In genomic region chr17:29124135-29124930, GRCh38 we compare ENCODE assay signal across 8 cellular contexts. TPM values are rescaled to one million over a fixed set of nuclear protein-coding genes. Genes with fewer than 3 reads are reported as not detected.
DNase-seq lines count a peak whose midpoint lies in the region; ATAC-seq and TF ChIP-seq lines count a peak whose summit lies in the region.

No MANE protein-coding gene starts in this region.

- H3K4me3 Mint-ChIP-seq in activated naive CD8-positive, alpha-beta T cell treated with anti-CD3 and anti-CD28 coated beads for 36 hours, result no peak overlapping the region

- H3K9me3 ChIP-seq in heart left ventricle, result no peaks in the 10 kb centered on the region

- no peaks in the 10 kb centered on the region for H3K4me1 Mint-ChIP-seq in activated naive CD8-positive, alpha-beta T cell treated with anti-CD3 and anti-CD28 coated beads for 36 hours

- no peak overlapping the region for H3K4me3 ChIP-seq in heart left ventricle

- TF ChIP-seq CTCF in heart left ventricle (IDR thresholded peaks at IDR 0.05), result peak; percentile 48 to 79 (median 68)

- H3K27me3 Mint-ChIP-seq in activated naive CD8-positive, alpha-beta T cell treated with anti-CD3 and anti-CD28 coated beads for 36 hours, result no peaks in the 10 kb centered on the region

- no peaks in the 10 kb centered on the region for H3K27me3 ChIP-seq in heart left ventricle

- peaks cover under 1% of the 10 kb centered on the region for H3K36me3 Mint-ChIP-seq in activated naive CD8-positive, alpha-beta T cell treated with anti-CD3 and anti-CD28 coated beads for 36 hours

- DNase-seq in activated CD4-positive, alpha-beta T cell treated with anti-CD3 and anti-CD28 coated beads for 4 hours, result peak; percentile 34 to 41
- DNase-seq in activated CD4-positive, alpha-beta T cell treated with anti-CD3 and anti-CD28 coated beads for 1 hour, result no peak
- DNase-seq in HT-29 (ENCODE audit: low spot score), result peak; percentile 77
- DNase-seq in NCI-H748 treated with DMSO at 0.1 percent for 48 hours (lab: John Stamatoyannopoulos, UW), result peak; percentile 57
- DNase-seq in activated naive CD8-positive, alpha-beta T cell treated with anti-CD3 and anti-CD28 coated beads for 36 hours, result peak; percentile 29
- DNase-seq in heart left ventricle, result peak in 1 of 5 donors; percentile 54
- peak; percentile 59 for DNase-seq in retina
- no peak for DNase-seq in putamen (ENCODE audit: low spot score)

- no peak overlapping the region for H3K27ac Mint-ChIP-seq in activated naive CD8-positive, alpha-beta T cell treated with anti-CD3 and anti-CD28 coated beads for 36 hours

- ATAC-seq in heart left ventricle, result peak; percentile 60 to 80 (median 74)

- TF ChIP-seq POLR2A in heart left ventricle (IDR thresholded peaks at IDR 0.05), result no peak

- peaks cover 0 to 63% (median 39%) of the 10 kb centered on the region in 9 donors for H3K36me3 ChIP-seq in heart left ventricle

- H3K9me3 Mint-ChIP-seq in activated naive CD8-positive, alpha-beta T cell treated with anti-CD3 and anti-CD28 coated beads for 36 hours, result no peaks in the 10 kb centered on the region

- H3K27ac ChIP-seq in heart left ventricle, result peak overlapping the region in 7 of 12 donors; percentile 7 to 63 (median 38)

- 49 to 67% (median 57%) methylated on average over 12 to 13 of the region's 13 CpGs for WGBS in heart left ventricle, 4 donors

- intact Hi-C loops in heart left ventricle (cut with DNase I), result loop anchor here in 4 of 10 donors (1.0 to 5.0 kb wide), 4 partner anchors 16 to 95 kb away; no protein-coding TSS in a partner anchor

- H3K4me1 ChIP-seq in heart left ventricle, result peaks cover 5 to 51% (median 36%) of the 10 kb centered on the region in 12 donors

RNA-seq across cellular contexts. Expression of gene MYO18A, which starts 55.9 kb away (rescaled TPM):
- total RNA-seq in HT-29 (2014; rRNA removed; shearing (Covaris generic)), result 105 and 108 TPM in 2 replicates
- total RNA-seq in activated naive CD8-positive, alpha-beta T cell treated with anti-CD3 and anti-CD28 coated beads for 36 hours, result 10 to 100 TPM; 23.6 to 24.2 TPM
- 100 to 1,000 TPM; 241 to 340 (median 300) TPM for total RNA-seq in heart left ventricle
- polyA plus RNA-seq in heart left ventricle, result 100 to 1,000 TPM in 1 of 2 donors, 10 to 100 TPM in 1; 83.5 to 306 TPM

Comparison
In these comparisons a context has a peak if more than half of its experiments do, and no peak if none do; other contexts are left out.
1. DNase-seq: peak in activated CD4-positive, alpha-beta T cell treated with anti-CD3 and anti-CD28 coated beads for 4 hours (2 of 2), HT-29 (single experiment), NCI-H748 treated with DMSO at 0.1 percent for 48 hours (single experiment), activated naive CD8-positive, alpha-beta T cell treated with anti-CD3 and anti-CD28 coated beads for 36 hours (single experiment) and retina (single experiment); none in activated CD4-positive, alpha-beta T cell treated with anti-CD3 and anti-CD28 coated beads for 1 hour (single experiment) and putamen (single experiment).